In genomic region chr4:1869530-1870327, GRCh38 we compare ENCODE assay signal across 8 cellular contexts. TPM values are rescaled to one million over a fixed set of nuclear protein-coding genes. Genes with fewer than 3 reads are reported as not detected.
A peak's percentile ranks its signal among the peaks of the same experiment; 100 is the strongest.
DNase-seq lines count a peak whose midpoint lies in the region; ATAC-seq and TF ChIP-seq lines count a peak whose summit lies in the region.

No MANE protein-coding gene starts in this region.

- H3K27ac ChIP-seq in breast epithelium (peak overlapping the region; percentile 95 to 97), mucosa of rectum (ENCODE audit: low read depth in 2 of 2, low read length in 2 of 2) (peak overlapping the region; percentile 100)

- peaks cover 31% of the 10 kb centered on the region for H3K4me1 Mint-ChIP-seq in activated naive CD4-positive, alpha-beta T cell treated with anti-CD3 and anti-CD28 coated beads for 36 hours (ENCODE audit: low read depth)

- DNase-seq in activated naive CD4-positive, alpha-beta T cell treated with anti-CD3 and anti-CD28 coated beads for 36 hours = peak; percentile 21
- no peak for DNase-seq in activated naive CD4-positive, alpha-beta T cell treated with anti-CD3 and anti-CD28 coated beads, Interleukin-2, amount 50 U/mL, for 16 hours
- DNase-seq in breast epithelium (ENCODE audit: low spot score in 2 of 2) (no peak), NCI-H226 (no peak), erythroblast (lab: John Stamatoyannopoulos, UW) (no peak)
- DNase-seq in activated effector memory CD4-positive, alpha-beta T cell treated with Interleukin-2 at 50 U/mL for 16 hours = no peak

- no peaks in the 10 kb centered on the region for H3K9me3 Mint-ChIP-seq in activated naive CD4-positive, alpha-beta T cell treated with anti-CD3 and anti-CD28 coated beads for 36 hours

- H3K9me3 ChIP-seq in breast epithelium (no peaks in the 10 kb centered on the region), mucosa of rectum (ENCODE audit: control insufficient read depth in 2 of 2, low read length in 2 of 2) (no peaks in the 10 kb centered on the region)

- TF ChIP-seq POLR2A in breast epithelium (IDR thresholded peaks at IDR 0.05) = no peak
- no peak for TF ChIP-seq POLR2A in erythroblast (IDR thresholded peaks at IDR 0.05; ENCODE audit: low read length)

- peak overlapping the region; percentile 91 for H3K27ac Mint-ChIP-seq in activated naive CD4-positive, alpha-beta T cell treated with anti-CD3 and anti-CD28 coated beads for 36 hours

- peak overlapping the region; percentile 82 for H3K4me3 Mint-ChIP-seq in activated naive CD4-positive, alpha-beta T cell treated with anti-CD3 and anti-CD28 coated beads for 36 hours

- H3K36me3 ChIP-seq in breast epithelium = no peaks in the 10 kb centered on the region
- H3K36me3 ChIP-seq in mucosa of rectum (ENCODE audit: control insufficient read depth in 2 of 2, insufficient read depth in 2 of 2, low read length in 2 of 2) = no peaks in the 10 kb centered on the region

- H3K4me1 ChIP-seq in breast epithelium (no peaks in the 10 kb centered on the region), mucosa of rectum (ENCODE audit: control insufficient read depth in 2 of 2, insufficient read depth in 2 of 2, low read length in 2 of 2) (peaks cover 30 to 46% of the 10 kb centered on the region in 2 donors)

- H3K27me3 Mint-ChIP-seq in activated naive CD4-positive, alpha-beta T cell treated with anti-CD3 and anti-CD28 coated beads for 36 hours (ENCODE audit: low read depth) = no peaks in the 10 kb centered on the region

- H3K27me3 ChIP-seq in breast epithelium (no peaks in the 10 kb centered on the region), mucosa of rectum (ENCODE audit: control insufficient read depth in 2 of 2, insufficient read depth in 2 of 2, low read length in 2 of 2) (no peaks in the 10 kb centered on the region)

- CTCF ChIA-PET in activated naive CD4-positive, alpha-beta T cell treated with anti-CD3 and anti-CD28 coated beads for 36 hours (lab: Charles Lee) = no interaction called here

- TF ChIP-seq CTCF in breast epithelium (IDR thresholded peaks at IDR 0.05) = no peak

- intact Hi-C loops in activated naive CD4-positive, alpha-beta T cell treated with anti-CD3 and anti-CD28 coated beads for 36 hours (cut with micrococcal nuclease) = loop anchor here (1.0 to 10.0 kb wide), 9 partner anchors 13 to 1095 kb away; partner anchors contain the start of genes GRK4, HAUS3, LETM1 and NELFA
- intact Hi-C loops in breast epithelium (cut with DNase I; ENCODE audit: low total_unique reads) = no loop called here

- H3K9ac ChIP-seq in mucosa of rectum (ENCODE audit: low read depth in 1 of 2, low read length in 2 of 2) = peak overlapping the region; percentile 88 to 100

- H3K4me3 ChIP-seq in breast epithelium = peak overlapping the region; percentile 66 to 98 (median 82)
- peak overlapping the region; percentile 78 to 81 for H3K4me3 ChIP-seq in mucosa of rectum (ENCODE audit: low read length in 2 of 2)

- H3K36me3 Mint-ChIP-seq in activated naive CD4-positive, alpha-beta T cell treated with anti-CD3 and anti-CD28 coated beads for 36 hours (ENCODE audit: low read depth) = peaks cover 15% of the 10 kb centered on the region

- peak; percentile 11 for ATAC-seq in HG03469 (IDR thresholded peaks at IDR 0.05; ENCODE audit: unreplicated experiment)

RNA-seq across cellular contexts. Expression of gene NSD2, which starts 1.5 kb away (rescaled TPM):
- 100 to 1,000 TPM; 246 to 250 TPM for total RNA-seq in activated naive CD4-positive, alpha-beta T cell treated with anti-CD3 and anti-CD28 coated beads for 36 hours
- 10 to 100 TPM; 24.6 to 36.7 (median 30.8) TPM for total RNA-seq in breast epithelium

RNA-seq across cellular contexts. Expression of gene LETM1, which starts 13.8 kb away (rescaled TPM):
- 10 to 100 TPM; 36.3 to 40.5 TPM for total RNA-seq in activated naive CD4-positive, alpha-beta T cell treated with anti-CD3 and anti-CD28 coated beads for 36 hours
- 10 to 100 TPM; 31.0 to 42.9 (median 32.5) TPM for total RNA-seq in breast epithelium

Comparison
In these comparisons a context has a peak if more than half of its experiments do, and no peak if none do; other contexts are left out.
1. RNA of gene NSD2, which starts 1.5 kb away (total RNA-seq): 246 to 250 TPM in activated naive CD4-positive, alpha-beta T cell treated with anti-CD3 and anti-CD28 coated beads for 36 hours; 24.6 to 36.7 TPM in breast epithelium; every median in the first group is over 4 times any median in the second.